ENCODE assay signal across 11 cellular contexts in the genomic region with DNA sequence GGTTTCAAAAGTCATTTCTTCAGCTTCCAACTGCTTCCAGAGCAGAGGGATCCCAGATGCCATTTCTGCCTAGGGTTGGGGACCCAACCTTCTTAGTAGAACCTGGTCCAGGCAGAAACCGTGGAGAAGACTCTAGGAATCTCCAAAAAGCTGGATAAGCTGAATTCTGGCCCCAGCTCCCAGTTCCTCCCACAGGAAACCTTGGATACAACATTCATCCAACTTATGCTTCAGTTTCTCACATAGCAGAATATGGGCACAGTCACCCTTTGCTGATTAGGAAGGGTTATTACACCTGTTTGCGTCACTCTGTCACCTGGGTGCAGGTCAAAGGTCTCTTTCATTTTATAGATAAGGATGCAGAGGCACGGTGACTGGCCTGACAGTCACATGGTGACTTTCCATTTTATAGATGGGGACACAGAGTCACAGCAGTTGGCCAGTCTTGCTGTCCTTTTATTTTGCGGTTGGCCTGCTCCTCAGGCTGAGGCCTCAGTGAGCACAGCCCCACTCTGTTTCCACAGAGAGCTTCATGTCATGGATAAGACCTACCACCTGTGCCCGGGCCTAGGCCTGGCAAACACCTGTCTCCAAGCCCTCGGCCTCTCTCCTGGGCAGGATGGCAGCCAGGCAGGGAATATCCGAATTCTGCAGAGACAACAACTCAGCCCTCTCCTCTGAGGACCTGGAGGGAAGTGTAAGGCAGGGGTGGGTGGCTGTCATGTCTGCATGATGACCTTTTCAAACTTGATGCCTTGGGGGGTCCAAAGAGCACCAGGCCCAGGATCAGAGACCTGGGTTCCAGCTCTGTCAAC.
A peak's percentile ranks its signal among the peaks of the same experiment; 100 is the strongest.
DNase-seq lines count a peak whose midpoint lies in the region; ATAC-seq and TF ChIP-seq lines count a peak whose summit lies in the region.
"Had no signal": no experiment of that assay in that cellular context is flagged by ENCODE, and none has a peak within 500 bp of the region (broad histone marks: within the 10 kb centered on the region; RNA-seq: fewer than 3 reads in every experiment).

No MANE protein-coding gene starts in this region.

- DNase-seq in GM12865 (ENCODE audit: low read depth) (peak; percentile 18), heart right ventricle (no peak), sigmoid colon (peak; percentile 39), GOT3 (lab: John Stamatoyannopoulos, UW) (no peak), HAP-1 (ENCODE audit: low spot score in 2 of 2) (no peak)
- DNase-seq in activated CD8-positive, alpha-beta T cell treated with anti-CD3 and anti-CD28 coated beads, Interleukin-2, amount 10 ng/mL, durations not matched to agents 7 days and 5 days, result no peak
- DNase-seq: MG63, PC-3 had no signal

- H3K9me3 ChIP-seq in heart right ventricle, result no peaks in the 10 kb centered on the region
- H3K9me3 ChIP-seq in sigmoid colon, result no peaks in the 10 kb centered on the region
- no peaks in the 10 kb centered on the region for H3K9me3 ChIP-seq in HAP-1
- H3K9me3 ChIP-seq: MG63, vagina had no signal

- H3K27ac Mint-ChIP-seq in activated CD8-positive, alpha-beta T cell treated with anti-CD3 and anti-CD28 coated beads, Interleukin-2, amount 10 ng/mL, durations not matched to agents 7 days and 5 days, result peak overlapping the region; percentile 51

- H3K4me1 Mint-ChIP-seq in activated CD8-positive, alpha-beta T cell treated with anti-CD3 and anti-CD28 coated beads, Interleukin-2, amount 10 ng/mL, durations not matched to agents 7 days and 5 days (ENCODE audit: low read depth), result peaks cover 59% of the 10 kb centered on the region

- peaks cover 0 to under 1% (median 0%) of the 10 kb centered on the region in 9 donors for H3K36me3 ChIP-seq in heart right ventricle
- H3K36me3 ChIP-seq in sigmoid colon, result peaks cover 0 to 43% (median 7%) of the 10 kb centered on the region in 4 donors
- no peaks in the 10 kb centered on the region; the same call in 1 of the 2 replicates for H3K36me3 ChIP-seq in HAP-1 (replicated peaks)
- H3K36me3 ChIP-seq: vagina had no signal

- no peaks in the 10 kb centered on the region for H3K9me3 Mint-ChIP-seq in activated CD8-positive, alpha-beta T cell treated with anti-CD3 and anti-CD28 coated beads, Interleukin-2, amount 10 ng/mL, durations not matched to agents 7 days and 5 days (ENCODE audit: insufficient read depth)

- H3K27me3 ChIP-seq in heart right ventricle, result no peaks in the 10 kb centered on the region
- H3K27me3 ChIP-seq in sigmoid colon, result no peaks in the 10 kb centered on the region
- H3K27me3 ChIP-seq in HAP-1 (ENCODE audit: low read depth), result no peaks in the 10 kb centered on the region
- H3K27me3 ChIP-seq: MG63, vagina had no signal

- TF ChIP-seq CTCF in GM12865 (IDR thresholded peaks at IDR 0.05; ENCODE audit: insufficient read depth, low read depth, low read length, missing control alignments) (no peak), heart right ventricle (IDR thresholded peaks at IDR 0.05) (no peak), sigmoid colon (IDR thresholded peaks at IDR 0.05) (no peak)

- peak overlapping the region; percentile 32 for H3K4me3 ChIP-seq in GM12865 (ENCODE audit: low read depth, low read length)
- no peak overlapping the region for H3K4me3 ChIP-seq in heart right ventricle
- H3K4me3 ChIP-seq in sigmoid colon, result no peak overlapping the region
- H3K4me3 ChIP-seq in HAP-1, result no peak overlapping the region
- H3K4me3 ChIP-seq: MG63, vagina had no signal

- no peak overlapping the region for H3K4me3 Mint-ChIP-seq in activated CD8-positive, alpha-beta T cell treated with anti-CD3 and anti-CD28 coated beads, Interleukin-2, amount 10 ng/mL, durations not matched to agents 7 days and 5 days

- H3K4me1 ChIP-seq in heart right ventricle (peaks cover 24 to 84% (median 59%) of the 10 kb centered on the region in 9 donors), sigmoid colon (peaks cover 0 to 11% (median 5%) of the 10 kb centered on the region in 4 donors), HAP-1 (no peaks in the 10 kb centered on the region)

- no peaks in the 10 kb centered on the region for H3K27me3 Mint-ChIP-seq in activated CD8-positive, alpha-beta T cell treated with anti-CD3 and anti-CD28 coated beads, Interleukin-2, amount 10 ng/mL, durations not matched to agents 7 days and 5 days (ENCODE audit: low read depth)

- no peaks in the 10 kb centered on the region for H3K36me3 Mint-ChIP-seq in activated CD8-positive, alpha-beta T cell treated with anti-CD3 and anti-CD28 coated beads, Interleukin-2, amount 10 ng/mL, durations not matched to agents 7 days and 5 days (ENCODE audit: low read depth)

- TF ChIP-seq POLR2A in sigmoid colon (IDR thresholded peaks at IDR 0.05), result no peak

- ATAC-seq in activated CD8-positive, alpha-beta T cell treated with anti-CD3 and anti-CD28 coated beads, Interleukin-2, amount 10 ng/mL, durations not matched to agents 7 days and 5 days, result no peak
- ATAC-seq in heart right ventricle (no peak), GM21717 (IDR thresholded peaks at IDR 0.05; ENCODE audit: unreplicated experiment) (no peak), HG02623 (IDR thresholded peaks at IDR 0.05; ENCODE audit: unreplicated experiment) (no peak)
- ATAC-seq: PC-3 had no signal

- H3K27ac ChIP-seq in heart right ventricle (peak overlapping the region in 9 of 10 donors; percentile 24 to 84 (median 76)), sigmoid colon (no peak overlapping the region)
- H3K27ac ChIP-seq: vagina had no signal

- CTCF ChIA-PET in activated CD8-positive, alpha-beta T cell treated with anti-CD3 and anti-CD28 coated beads, Interleukin-2, amount 10 ng/mL, durations not matched to agents 7 days and 5 days (lab: Charles Lee), result interaction anchor here (0.5 to 2.1 kb wide), 5 partner anchors 12 to 122 kb away, joined by 3 to 10 read pairs (median 5); no protein-coding TSS in a partner anchor

- POLR2A ChIA-PET in activated CD8-positive, alpha-beta T cell treated with anti-CD3 and anti-CD28 coated beads, Interleukin-2, amount 10 ng/mL, durations not matched to agents 7 days and 5 days (lab: Charles Lee), result interaction anchor here (1.7 kb wide), 1 partner anchor 12 kb away, joined by 5 read pairs; no protein-coding TSS in a partner anchor

- in situ Hi-C loops in HAP-1 (cut with MboI; ENCODE audit: low sequenced_read_pairs), result no loop called here

- no peak for TF ChIP-seq EP300 in sigmoid colon (IDR thresholded peaks at IDR 0.05)

- 86 to 87% methylated on average over 7 of the region's 7 CpGs for WGBS in heart right ventricle, 2 donors
- WGBS in sigmoid colon, 2 donors, result 40 to 78% methylated on average over 7 of the region's 7 CpGs

- intact Hi-C loops in heart right ventricle (cut with DNase I), result loop anchor here in 1 of 10 donors (10.0 kb wide), 1 partner anchor 63 kb away; no protein-coding TSS in a partner anchor
- intact Hi-C loops in sigmoid colon (cut with DNase I), result no loop called here

Comparison
In these comparisons a context has a peak if more than half of its experiments do, and no peak if none do; other contexts are left out.
1. DNase-seq: peak in GM12865 (single experiment) and sigmoid colon (single experiment); none in activated CD8-positive, alpha-beta T cell treated with anti-CD3 and anti-CD28 coated beads, Interleukin-2, amount 10 ng/mL, durations not matched to agents 7 days and 5 days (single experiment), heart right ventricle (0 of 2), GOT3 (single experiment) and HAP-1 (0 of 2).
2. H3K27ac ChIP-seq: peak in heart right ventricle (9 of 10); none in sigmoid colon (0 of 4).